Comparison of ENCODE assay signal across 17 cellular contexts in genomic region chr18:59744271-59744721, GRCh38. TPM values are rescaled to one million over a fixed set of nuclear protein-coding genes. Genes with fewer than 3 reads are reported as not detected.
DNase-seq lines count a peak whose midpoint lies in the region; ATAC-seq, FAIRE-seq and TF ChIP-seq lines count a peak whose summit lies in the region.
"Had no signal": no experiment of that assay in that cellular context is flagged by ENCODE, and none has a peak within 500 bp of the region (broad histone marks: within the 10 kb centered on the region; RNA-seq: fewer than 3 reads in every experiment).

No MANE protein-coding gene starts in this region.

- H3K27ac Mint-ChIP-seq in astrocyte (ENCODE audit: unreplicated experiment): peak overlapping the region; percentile 43
- H3K27ac Mint-ChIP-seq: activated CD4-positive, alpha-beta T cell treated with anti-CD3 and anti-CD28 coated beads, Interleukin-2, amount 10 ng/mL, durations not matched to agents 24 days and 14 days; activated T-helper 1 cell treated with anti-CD3 and anti-CD28 coated beads, Interleukin-12 subunit alpha, Interleukin-12 subunit beta, Interleukin-2, Interleukin-4 antibody, amounts not matched to agents 30 ng/mL and 10 ng/mL and 1 ng/mL, durations not matched to agents 14 hours and 24 hours and 36 hours; brain; T-helper 1 cell treated with Interleukin-12 subunit alpha and Interleukin-12 subunit beta and Interleukin-4 antibody, amounts not matched to agents 30 μg/mL and 1 μg/mL, for 36 hours had no signal

- peak; percentile 90 for FAIRE-seq in astrocyte (lab: Jason Lieb, UNC)
- FAIRE-seq: endometrium had no signal

- peak overlapping the region; percentile 56 for H3K4me2 ChIP-seq in astrocyte (ENCODE audit: low read length)
- H3K4me2 ChIP-seq: KMS-11 had no signal

- H3K4me1 Mint-ChIP-seq in astrocyte (ENCODE audit: low read depth, unreplicated experiment): peaks cover 32% of the 10 kb centered on the region
- H3K4me1 Mint-ChIP-seq: activated CD4-positive, alpha-beta T cell treated with anti-CD3 and anti-CD28 coated beads, Interleukin-2, amount 10 ng/mL, durations not matched to agents 24 days and 14 days; brain had no signal

- in situ Hi-C loops in ACHN (cut with HindIII; ENCODE audit: low pct_ligation_motif_present, low pct_unique_long_range_greater_than_20kb, low sequenced_read_pairs): no loop called here

- peaks cover 2% of the 10 kb centered on the region for H3K9me3 Mint-ChIP-seq in astrocyte (ENCODE audit: unreplicated experiment)
- H3K9me3 Mint-ChIP-seq: activated CD4-positive, alpha-beta T cell treated with anti-CD3 and anti-CD28 coated beads, Interleukin-2, amount 10 ng/mL, durations not matched to agents 24 days and 14 days; activated T-helper 1 cell treated with anti-CD3 and anti-CD28 coated beads, Interleukin-12 subunit alpha, Interleukin-12 subunit beta, Interleukin-2, Interleukin-4 antibody, amounts not matched to agents 30 ng/mL and 10 ng/mL and 1 ng/mL, durations not matched to agents 14 hours and 24 hours and 36 hours; T-helper 1 cell treated with Interleukin-12 subunit alpha and Interleukin-12 subunit beta and Interleukin-4 antibody, amounts not matched to agents 30 μg/mL and 1 μg/mL, for 36 hours had no signal

- H3K36me3 ChIP-seq in astrocyte (ENCODE audit: insufficient read depth, low read length) (no peaks in the 10 kb centered on the region), upper lobe of left lung (no peaks in the 10 kb centered on the region)
- H3K36me3 ChIP-seq: ovary, tibial nerve had no signal

- H3K27me3 Mint-ChIP-seq in astrocyte (ENCODE audit: low read depth, unreplicated experiment): no peaks in the 10 kb centered on the region
- H3K27me3 Mint-ChIP-seq: brain had no signal

- H2AFZ ChIP-seq in astrocyte (ENCODE audit: low read depth, low read length): no peak overlapping the region

- H3K79me2 ChIP-seq in astrocyte (ENCODE audit: insufficient read depth, low read length): no peaks in the 10 kb centered on the region

- H3K36me3 Mint-ChIP-seq in astrocyte (ENCODE audit: low read depth, unreplicated experiment): no peaks in the 10 kb centered on the region
- H3K36me3 Mint-ChIP-seq: brain had no signal

- ATAC-seq in GM18909 (IDR thresholded peaks at IDR 0.05; ENCODE audit: poor library complexity, unreplicated experiment) (no peak), upper lobe of left lung (ENCODE audit: low FRiP score in 2 of 2) (no peak)

- WGBS in upper lobe of left lung, 2 donors: 82 to 84% methylated on average over 4 of the region's 4 CpGs

- peak overlapping the region; percentile 68 for H3K9ac ChIP-seq in astrocyte (ENCODE audit: low read length)
- H3K9ac ChIP-seq: KMS-11 had no signal

- H3K4me3 Mint-ChIP-seq in astrocyte (ENCODE audit: unreplicated experiment): no peak overlapping the region
- H3K4me3 Mint-ChIP-seq: activated CD4-positive, alpha-beta T cell treated with anti-CD3 and anti-CD28 coated beads, Interleukin-2, amount 10 ng/mL, durations not matched to agents 24 days and 14 days; activated T-helper 1 cell treated with anti-CD3 and anti-CD28 coated beads, Interleukin-12 subunit alpha, Interleukin-12 subunit beta, Interleukin-2, Interleukin-4 antibody, amounts not matched to agents 30 ng/mL and 10 ng/mL and 1 ng/mL, durations not matched to agents 14 hours and 24 hours and 36 hours; brain; T-helper 1 cell treated with Interleukin-12 subunit alpha and Interleukin-12 subunit beta and Interleukin-4 antibody, amounts not matched to agents 30 μg/mL and 1 μg/mL, for 36 hours had no signal

- no peak overlapping the region for H3K4me3 ChIP-seq in astrocyte (ENCODE audit: insufficient read depth, low read depth, low read length)
- no peak overlapping the region for H3K4me3 ChIP-seq in upper lobe of left lung
- H3K4me3 ChIP-seq: ovary, tibial nerve had no signal

- H3K4me1 ChIP-seq in astrocyte (ENCODE audit: insufficient read depth, low read length) (peaks cover 30% of the 10 kb centered on the region), upper lobe of left lung (peaks cover 0 to 10% (median 3%) of the 10 kb centered on the region in 4 donors)
- H3K4me1 ChIP-seq: tibial nerve had no signal

- no peak for TF ChIP-seq EP300 in upper lobe of left lung (IDR thresholded peaks at IDR 0.05)

- TF ChIP-seq CTCF in astrocyte (IDR thresholded peaks at IDR 0.05; ENCODE audit: insufficient read depth, low read depth, low read length): no peak
- TF ChIP-seq CTCF in upper lobe of left lung (IDR thresholded peaks at IDR 0.05): no peak

- H4K20me1 ChIP-seq in astrocyte (ENCODE audit: insufficient read depth, low read length): no peaks in the 10 kb centered on the region

- no peaks in the 10 kb centered on the region for H3K9me3 ChIP-seq in astrocyte (ENCODE audit: insufficient read depth, low read depth, low read length)
- H3K9me3 ChIP-seq in upper lobe of left lung: peaks cover 0 to under 1% (median 0%) of the 10 kb centered on the region in 4 donors
- H3K9me3 ChIP-seq: ovary had no signal

- H3K27ac ChIP-seq in astrocyte (ENCODE audit: low read depth, low read length) (peak overlapping the region; percentile 85), upper lobe of left lung (peak overlapping the region in 1 of 4 donors; percentile 30)
- H3K27ac ChIP-seq: KMS-11, ovary, tibial nerve had no signal

- DNase-seq in ACHN: peak; percentile 65
- DNase-seq in HPDE6-E6E7 (ENCODE audit: extremely low spot score): peak; percentile 39
- peak; percentile 97 for DNase-seq in astrocyte (ENCODE audit: low read depth)
- peak; percentile 90 for DNase-seq in glomerular visceral epithelial cell (ENCODE audit: extremely low spot score)
- no peak for DNase-seq in NCI-H526 (lab: John Stamatoyannopoulos, UW)
- DNase-seq in DMS53 treated with DMSO at 0.1 percent for 48 hours (lab: John Stamatoyannopoulos, UW; ENCODE audit: unreplicated experiment): no peak
- no peak for DNase-seq in upper lobe of left lung
- DNase-seq: activated CD4-positive, alpha-beta T cell treated with anti-CD3 and anti-CD28 coated beads, Interleukin-2, amount 10 ng/mL, durations not matched to agents 24 days and 14 days; ovary; stimulated activated CD4-positive, alpha-beta T cell treated with anti-CD3 and anti-CD28 coated beads, Interleukin-15, amount 100 ng/mL, for 24 hours had no signal

- TF ChIP-seq POLR2A in upper lobe of left lung (IDR thresholded peaks at IDR 0.05): no peak

- H3K27me3 ChIP-seq in astrocyte (ENCODE audit: insufficient read depth, low read length) (no peaks in the 10 kb centered on the region), upper lobe of left lung (no peaks in the 10 kb centered on the region)
- H3K27me3 ChIP-seq: ovary, tibial nerve had no signal

RNA-seq across cellular contexts. Expression of gene CCBE1, which starts 47.1 kb away (rescaled TPM):
- total RNA-seq in astrocyte (2.7 and 4.1 TPM in 2 replicates), upper lobe of left lung (10 to 100 TPM in 4 of 6 donors, 1 to 10 TPM in 2; 8.7 to 23.6 (median 12.3) TPM)
- total RNA-seq: activated CD4-positive, alpha-beta T cell treated with anti-CD3 and anti-CD28 coated beads, Interleukin-2, amount 10 ng/mL, durations not matched to agents 24 days and 14 days; activated T-helper 1 cell treated with anti-CD3 and anti-CD28 coated beads, Interleukin-12 subunit alpha, Interleukin-12 subunit beta, Interleukin-2, Interleukin-4 antibody, amounts not matched to agents 30 ng/mL and 10 ng/mL and 1 ng/mL, durations not matched to agents 14 hours and 24 hours and 36 hours had no signal

Comparison
In these comparisons a context has a peak if more than half of its experiments do, and no peak if none do; other contexts are left out.
1. DNase-seq: peak in ACHN (single experiment), HPDE6-E6E7 (single experiment), astrocyte (single experiment) and glomerular visceral epithelial cell (single experiment); none in NCI-H526 (0 of 2), DMS53 treated with DMSO at 0.1 percent for 48 hours (single experiment) and upper lobe of left lung (0 of 2).